8 cellular contexts compared by ENCODE assay signal in the genomic region with DNA sequence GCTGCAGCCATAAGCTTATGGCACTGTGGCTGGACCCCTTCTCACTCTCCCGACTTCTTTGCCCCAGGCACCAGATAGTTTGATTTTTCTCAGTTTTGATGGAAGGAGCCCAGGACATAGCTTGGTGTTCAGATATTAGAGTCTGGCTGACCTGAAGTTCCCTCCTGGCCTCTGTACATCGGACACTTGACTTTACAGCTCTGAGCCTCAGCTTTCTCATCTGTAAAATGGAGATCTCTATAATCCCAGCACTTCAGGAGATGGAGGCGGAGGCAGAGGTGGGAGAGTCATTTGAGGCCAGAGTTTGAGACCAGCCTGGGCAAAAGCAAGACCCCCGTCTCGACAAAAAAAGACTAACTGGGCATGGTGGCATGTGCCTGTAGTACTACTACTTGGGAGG. TPM values are rescaled to one million over a fixed set of nuclear protein-coding genes. Genes with fewer than 3 reads are reported as not detected.
A peak's percentile ranks its signal among the peaks of the same experiment; 100 is the strongest.
DNase-seq lines count a peak whose midpoint lies in the region; ATAC-seq and TF ChIP-seq lines count a peak whose summit lies in the region.

No MANE protein-coding gene starts in this region.

- peak overlapping the region; percentile 84 for H3K4me3 Mint-ChIP-seq in progenitor cell of endocrine pancreas (ENCODE audit: low read depth)

- DNase-seq in Peyer's patch (no peak), esophagus squamous epithelium (lab: John Stamatoyannopoulos, UW) (no peak), progenitor cell of endocrine pancreas (ENCODE audit: low spot score, unreplicated experiment) (no peak), NCI-H526 treated with DMSO at 0.1 percent for 48 hours (lab: John Stamatoyannopoulos, UW) (no peak), AML-193 (lab: John Stamatoyannopoulos, UW) (no peak), KG1 (lab: John Stamatoyannopoulos, UW) (no peak)

- no peak for TF ChIP-seq POLR2A in Peyer's patch (IDR thresholded peaks at IDR 0.05)
- no peak for TF ChIP-seq POLR2A in esophagus squamous epithelium (IDR thresholded peaks at IDR 0.05)

- H3K27me3 Mint-ChIP-seq in progenitor cell of endocrine pancreas, result peaks cover 3% of the 10 kb centered on the region

- no peaks in the 10 kb centered on the region for H3K9me2 ChIP-seq in DOHH2 (replicated peaks; ENCODE audit: control insufficient read depth, low read length)

- H3K4me3 ChIP-seq in DOHH2 (ENCODE audit: low read length) (peak overlapping the region; percentile 78), Peyer's patch (peak overlapping the region; percentile 75 to 99 (median 94)), esophagus squamous epithelium (peak overlapping the region; percentile 77 to 98 (median 84))

- H3K4me1 ChIP-seq in DOHH2 (ENCODE audit: control insufficient read depth, low read length), result peaks cover 27% of the 10 kb centered on the region
- peaks cover 0 to 22% (median 0%) of the 10 kb centered on the region in 4 donors for H3K4me1 ChIP-seq in Peyer's patch
- peaks cover 13 to 29% (median 15%) of the 10 kb centered on the region in 3 donors for H3K4me1 ChIP-seq in esophagus squamous epithelium

- H4K20me1 ChIP-seq in DOHH2 (ENCODE audit: control insufficient read depth, insufficient read depth, low read depth, low read length), result no peaks in the 10 kb centered on the region

- peaks cover 5% of the 10 kb centered on the region for H3K4me1 Mint-ChIP-seq in progenitor cell of endocrine pancreas (ENCODE audit: low read depth)

- no peak for ATAC-seq in HG03469 (IDR thresholded peaks at IDR 0.05; ENCODE audit: unreplicated experiment)

- H3K79me2 ChIP-seq in DOHH2 (ENCODE audit: control insufficient read depth, low read length), result peaks cover 17% of the 10 kb centered on the region

- H3K4me2 ChIP-seq in DOHH2 (ENCODE audit: low read length), result peak overlapping the region; percentile 80

- H3K27ac ChIP-seq in DOHH2 (ENCODE audit: low read depth, low read length), result no peak overlapping the region
- H3K27ac ChIP-seq in Peyer's patch, result peak overlapping the region in 3 of 4 donors; percentile 88 to 96 (median 95)
- H3K27ac ChIP-seq in esophagus squamous epithelium, result peak overlapping the region; percentile 85 to 96 (median 91)

- peaks cover 13% of the 10 kb centered on the region for H3K36me3 ChIP-seq in DOHH2 (ENCODE audit: control insufficient read depth, low read length)
- H3K36me3 ChIP-seq in Peyer's patch, result peaks cover 0 to 10% (median 0%) of the 10 kb centered on the region in 3 donors
- H3K36me3 ChIP-seq in esophagus squamous epithelium, result peaks cover 0 to 40% (median 3%) of the 10 kb centered on the region in 3 donors

- no peaks in the 10 kb centered on the region for H3K9me3 Mint-ChIP-seq in progenitor cell of endocrine pancreas (ENCODE audit: low read depth)

- H3K27ac Mint-ChIP-seq in progenitor cell of endocrine pancreas, result peak overlapping the region; percentile 31

- 38 to 85% methylated on average over 1 to 3 of the region's 5 CpGs for WGBS in esophagus squamous epithelium, 2 donors

- H3F3A ChIP-seq in DOHH2 (ENCODE audit: control insufficient read depth, insufficient read depth), result no peaks in the 10 kb centered on the region

- H3K27me3 ChIP-seq in DOHH2 (ENCODE audit: control insufficient read depth, low read length), result no peaks in the 10 kb centered on the region
- no peaks in the 10 kb centered on the region for H3K27me3 ChIP-seq in Peyer's patch
- no peaks in the 10 kb centered on the region for H3K27me3 ChIP-seq in esophagus squamous epithelium

- H3K36me3 Mint-ChIP-seq in progenitor cell of endocrine pancreas (ENCODE audit: insufficient read depth), result peaks cover 8% of the 10 kb centered on the region

- H3K9me3 ChIP-seq in DOHH2 (ENCODE audit: control insufficient read depth, insufficient read depth, low read length), result no peaks in the 10 kb centered on the region
- H3K9me3 ChIP-seq in Peyer's patch, result no peaks in the 10 kb centered on the region
- no peaks in the 10 kb centered on the region for H3K9me3 ChIP-seq in esophagus squamous epithelium

- intact Hi-C loops in esophagus squamous epithelium (cut with DNase I), result no loop called here

- TF ChIP-seq CTCF in DOHH2 (IDR thresholded peaks at IDR 0.05; ENCODE audit: low read depth, low read length, poor library complexity, severe bottlenecking) (no peak), Peyer's patch (IDR thresholded peaks at IDR 0.05) (no peak), esophagus squamous epithelium (IDR thresholded peaks at IDR 0.05) (no peak), progenitor cell of endocrine pancreas (IDR thresholded peaks at IDR 0.05; ENCODE audit: unreplicated experiment) (no peak)

RNA-seq across cellular contexts. Expression of gene CC2D1A, which starts 0.9 kb away (rescaled TPM):
- total RNA-seq in Peyer's patch (100 to 1,000 TPM in 3 of 4 donors, 10 to 100 TPM in 1; 97.4 to 235 (median 184) TPM), esophagus squamous epithelium (10 to 100 TPM; 28.0 to 56.9 (median 36.0) TPM), progenitor cell of endocrine pancreas (69.4 and 74.0 TPM in 2 replicates)

RNA-seq across cellular contexts. Expression of gene BRME1, which starts 1.0 kb away (rescaled TPM):
- total RNA-seq in Peyer's patch, result 10 to 100 TPM in 3 of 4 donors, 1 to 10 TPM in 1; 7.4 to 73.1 (median 41.2) TPM
- 1 to 10 TPM; 1.8 to 6.3 (median 4.0) TPM for total RNA-seq in esophagus squamous epithelium
- 6.1 and 8.9 TPM in 2 replicates for total RNA-seq in progenitor cell of endocrine pancreas

RNA-seq across cellular contexts. Expression of gene NANOS3, which starts 30.0 kb away (rescaled TPM):
- total RNA-seq in Peyer's patch (not detected), esophagus squamous epithelium (not detected), progenitor cell of endocrine pancreas (9.5 and 10.5 TPM in 2 replicates)

RNA-seq across cellular contexts. Expression of gene PODNL1, which starts 31.3 kb away (rescaled TPM):
- under 1 TPM in 1 of 4 donors, not detected in 3; 0.35 TPM for total RNA-seq in Peyer's patch
- 1 to 10 TPM; 2.3 to 8.0 (median 3.3) TPM for total RNA-seq in esophagus squamous epithelium
- total RNA-seq in progenitor cell of endocrine pancreas, result not detected in 2 replicates

RNA-seq across cellular contexts. Expression of gene DCAF15, which starts 45.4 kb away (rescaled TPM):
- total RNA-seq in Peyer's patch (10 to 100 TPM; 15.8 to 64.4 (median 31.4) TPM), esophagus squamous epithelium (10 to 100 TPM; 14.7 to 23.1 (median 19.5) TPM), progenitor cell of endocrine pancreas (57.3 and 65.5 TPM in 2 replicates)

Comparison
In these comparisons a context has a peak if more than half of its experiments do, and no peak if none do; other contexts are left out.
1. RNA of gene NANOS3, which starts 30.0 kb away (total RNA-seq): 9.5 to 10.5 TPM in progenitor cell of endocrine pancreas; not detected in Peyer's patch and not detected in esophagus squamous epithelium; every median in the first group is over 10 times any median in the second.
2. Peak in every context shown above with its lines, with median percentiles within 50 percentile points of each other: H3K4me3 ChIP-seq.